In the genomic region with DNA sequence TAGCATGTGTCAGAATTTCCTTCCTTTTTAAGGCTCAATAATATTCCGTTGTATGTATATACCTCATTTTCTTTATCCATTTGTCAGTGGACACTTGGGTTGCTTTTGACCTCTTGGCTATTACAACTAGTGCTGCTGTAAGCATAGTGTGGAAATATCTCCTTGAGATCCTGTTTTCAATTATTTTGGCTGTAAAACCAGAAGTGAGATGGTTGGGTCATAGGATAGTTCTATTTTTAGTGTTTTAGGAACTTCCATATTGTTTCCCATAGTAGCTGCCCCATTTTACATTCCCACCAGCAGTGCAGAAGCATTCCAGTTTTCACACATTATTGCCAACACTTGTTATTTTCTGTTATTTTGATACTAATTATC, we compare ENCODE assay signal across 1 cellular context.
TF ChIP-seq lines count a peak whose summit lies in the region.

No MANE protein-coding gene starts in this region.

TF ChIP-seq in GM23338, 12 proteins besides CTCF, POLR2A, EP300 and RAD21 (continued from another document):
- TF ChIP-seq, protein P1, sequence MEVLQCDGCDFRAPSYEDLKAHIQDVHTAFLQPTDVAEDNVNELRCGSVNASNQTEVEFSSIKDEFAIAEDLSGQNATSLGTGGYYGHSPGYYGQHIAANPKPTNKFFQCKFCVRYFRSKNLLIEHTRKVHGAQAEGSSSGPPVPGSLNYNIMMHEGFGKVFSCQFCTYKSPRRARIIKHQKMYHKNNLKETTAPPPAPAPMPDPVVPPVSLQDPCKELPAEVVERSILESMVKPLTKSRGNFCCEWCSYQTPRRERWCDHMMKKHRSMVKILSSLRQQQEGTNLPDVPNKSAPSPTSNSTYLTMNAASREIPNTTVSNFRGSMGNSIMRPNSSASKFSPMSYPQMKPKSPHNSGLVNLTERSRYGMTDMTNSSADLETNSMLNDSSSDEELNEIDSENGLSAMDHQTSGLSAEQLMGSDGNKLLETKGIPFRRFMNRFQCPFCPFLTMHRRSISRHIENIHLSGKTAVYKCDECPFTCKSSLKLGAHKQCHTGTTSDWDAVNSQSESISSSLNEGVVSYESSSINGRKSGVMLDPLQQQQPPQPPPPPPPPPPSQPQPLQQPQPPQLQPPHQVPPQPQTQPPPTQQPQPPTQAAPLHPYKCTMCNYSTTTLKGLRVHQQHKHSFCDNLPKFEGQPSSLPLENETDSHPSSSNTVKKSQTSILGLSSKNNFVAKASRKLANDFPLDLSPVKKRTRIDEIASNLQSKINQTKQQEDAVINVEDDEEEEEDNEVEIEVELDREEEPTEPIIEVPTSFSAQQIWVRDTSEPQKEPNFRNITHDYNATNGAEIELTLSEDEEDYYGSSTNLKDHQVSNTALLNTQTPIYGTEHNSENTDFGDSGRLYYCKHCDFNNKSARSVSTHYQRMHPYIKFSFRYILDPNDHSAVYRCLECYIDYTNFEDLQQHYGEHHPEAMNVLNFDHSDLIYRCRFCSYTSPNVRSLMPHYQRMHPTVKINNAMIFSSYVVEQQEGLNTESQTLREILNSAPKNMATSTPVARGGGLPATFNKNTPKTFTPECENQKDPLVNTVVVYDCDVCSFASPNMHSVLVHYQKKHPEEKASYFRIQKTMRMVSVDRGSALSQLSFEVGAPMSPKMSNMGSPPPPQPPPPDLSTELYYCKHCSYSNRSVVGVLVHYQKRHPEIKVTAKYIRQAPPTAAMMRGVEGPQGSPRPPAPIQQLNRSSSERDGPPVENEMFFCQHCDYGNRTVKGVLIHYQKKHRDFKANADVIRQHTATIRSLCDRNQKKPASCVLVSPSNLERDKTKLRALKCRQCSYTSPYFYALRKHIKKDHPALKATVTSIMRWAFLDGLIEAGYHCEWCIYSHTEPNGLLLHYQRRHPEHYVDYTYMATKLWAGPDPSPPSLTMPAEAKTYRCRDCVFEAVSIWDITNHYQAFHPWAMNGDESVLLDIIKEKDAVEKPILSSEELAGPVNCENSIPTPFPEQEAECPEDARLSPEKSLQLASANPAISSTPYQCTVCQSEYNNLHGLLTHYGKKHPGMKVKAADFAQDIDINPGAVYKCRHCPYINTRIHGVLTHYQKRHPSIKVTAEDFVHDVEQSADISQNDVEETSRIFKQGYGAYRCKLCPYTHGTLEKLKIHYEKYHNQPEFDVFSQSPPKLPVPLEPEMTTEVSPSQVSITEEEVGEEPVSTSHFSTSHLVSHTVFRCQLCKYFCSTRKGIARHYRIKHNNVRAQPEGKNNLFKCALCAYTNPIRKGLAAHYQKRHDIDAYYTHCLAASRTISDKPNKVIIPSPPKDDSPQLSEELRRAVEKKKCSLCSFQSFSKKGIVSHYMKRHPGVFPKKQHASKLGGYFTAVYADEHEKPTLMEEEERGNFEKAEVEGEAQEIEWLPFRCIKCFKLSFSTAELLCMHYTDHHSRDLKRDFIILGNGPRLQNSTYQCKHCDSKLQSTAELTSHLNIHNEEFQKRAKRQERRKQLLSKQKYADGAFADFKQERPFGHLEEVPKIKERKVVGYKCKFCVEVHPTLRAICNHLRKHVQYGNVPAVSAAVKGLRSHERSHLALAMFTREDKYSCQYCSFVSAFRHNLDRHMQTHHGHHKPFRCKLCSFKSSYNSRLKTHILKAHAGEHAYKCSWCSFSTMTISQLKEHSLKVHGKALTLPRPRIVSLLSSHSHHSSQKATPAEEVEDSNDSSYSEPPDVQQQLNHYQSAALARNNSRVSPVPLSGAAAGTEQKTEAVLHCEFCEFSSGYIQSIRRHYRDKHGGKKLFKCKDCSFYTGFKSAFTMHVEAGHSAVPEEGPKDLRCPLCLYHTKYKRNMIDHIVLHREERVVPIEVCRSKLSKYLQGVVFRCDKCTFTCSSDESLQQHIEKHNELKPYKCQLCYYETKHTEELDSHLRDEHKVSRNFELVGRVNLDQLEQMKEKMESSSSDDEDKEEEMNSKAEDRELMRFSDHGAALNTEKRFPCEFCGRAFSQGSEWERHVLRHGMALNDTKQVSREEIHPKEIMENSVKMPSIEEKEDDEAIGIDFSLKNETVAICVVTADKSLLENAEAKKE (CRISPR knock-in tag; IDR thresholded peaks at IDR 0.05): no peak
- no peak for TF ChIP-seq EZH2 (IDR thresholded peaks at IDR 0.05; ENCODE audit: low read depth, unreplicated experiment)
- no peak for TF ChIP-seq NANOG (IDR thresholded peaks at IDR 0.05; ENCODE audit: borderline replicate concordance)
- TF ChIP-seq STAT1 (IDR thresholded peaks at IDR 0.05; ENCODE audit: unreplicated experiment): no peak
- TF ChIP-seq ETS1 (IDR thresholded peaks at IDR 0.05): no peak
- TF ChIP-seq CREB1 (CRISPR knock-in tag; IDR thresholded peaks at IDR 0.05; ENCODE audit: low read depth): no peak
- no peak for TF ChIP-seq ZNF114 (CRISPR knock-in tag; IDR thresholded peaks at IDR 0.05)
- no peak for TF ChIP-seq EZH2phosphoT487 (IDR thresholded peaks at IDR 0.05; ENCODE audit: unreplicated experiment)
- TF ChIP-seq ZNF331 (CRISPR knock-in tag; IDR thresholded peaks at IDR 0.05; ENCODE audit: low read depth): no peak
